Comparison of ENCODE assay signal across 8 cellular contexts in the genomic region with DNA sequence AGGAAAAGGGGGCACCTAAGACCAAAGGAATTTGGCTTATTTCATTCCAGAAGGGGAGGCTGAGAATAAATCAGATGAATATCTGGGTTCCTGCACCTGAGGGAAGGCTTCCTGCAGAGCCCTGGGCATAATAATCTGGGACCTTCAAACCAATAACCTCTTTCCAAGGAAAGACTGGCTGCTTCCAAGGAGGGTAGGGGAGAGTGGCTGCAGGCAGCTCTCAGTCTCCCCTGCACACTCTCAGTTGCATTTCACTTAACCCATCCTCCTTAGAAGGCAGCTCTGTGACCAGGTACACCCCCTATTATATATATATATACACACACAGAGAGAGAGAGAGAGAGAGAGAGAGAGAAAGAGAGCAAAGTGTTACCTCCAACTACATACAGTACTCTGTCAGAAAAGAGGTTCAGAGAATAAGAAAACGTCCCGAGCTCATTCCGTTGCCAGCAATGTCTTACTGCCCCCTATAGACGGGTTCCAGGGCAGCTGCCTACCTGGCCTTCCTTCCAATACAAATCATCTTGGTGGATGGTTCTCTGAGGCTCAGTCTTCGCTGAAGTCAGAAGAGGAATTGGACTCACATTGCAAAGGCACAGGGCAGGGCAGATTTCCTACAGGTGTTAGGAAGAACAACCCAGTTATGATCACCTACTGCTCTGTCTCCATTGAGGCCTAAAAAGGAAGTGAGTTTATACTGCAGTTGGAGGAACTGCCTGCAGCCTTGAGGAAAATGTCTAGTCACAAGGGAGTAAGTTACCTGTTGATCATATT. TPM values are rescaled to one million over a fixed set of nuclear protein-coding genes. Genes with fewer than 3 reads are reported as not detected.
DNase-seq lines count a peak whose midpoint lies in the region; ATAC-seq, FAIRE-seq and TF ChIP-seq lines count a peak whose summit lies in the region.

No MANE protein-coding gene starts in this region.

- H3K36me3 ChIP-seq in spleen: peaks cover 0 to 73% (median 1%) of the 10 kb centered on the region in 6 donors

- no peak overlapping the region for H3K4me3 ChIP-seq in spleen

- no peaks in the 10 kb centered on the region for H3K4me1 ChIP-seq in spleen

- 44 to 60% (median 47%) methylated on average over 4 to 5 of the region's 5 CpGs for WGBS in spleen, 5 donors

- peak; percentile 45 for DNase-seq in activated CD4-positive, alpha-beta T cell treated with anti-CD3 and anti-CD28 coated beads, Interleukin-2, amount 10 ng/mL, durations not matched to agents 7 days and 5 days
- DNase-seq in activated CD4-positive, alpha-beta T cell treated with anti-CD3 and anti-CD28 coated beads for 1 hour: no peak
- DNase-seq in KBM-7 (peak; percentile 84), Right ventricle myocardium superior (no peak), spleen (no peak)
- DNase-seq in activated T-helper 1 cell treated with anti-CD3 and anti-CD28 coated beads, Interleukin-12 subunit alpha, Interleukin-12 subunit beta, Interleukin-2, Interleukin-4 antibody, amounts not matched to agents 30 ng/mL and 10 ng/mL and 1 ng/mL, durations not matched to agents 14 hours and 24 hours and 36 hours (ENCODE audit: low spot score): no peak

- H3K9me3 Mint-ChIP-seq in activated CD4-positive, alpha-beta T cell treated with anti-CD3 and anti-CD28 coated beads, Interleukin-2, amount 10 ng/mL, durations not matched to agents 7 days and 5 days: no peaks in the 10 kb centered on the region
- H3K9me3 Mint-ChIP-seq in activated T-helper 1 cell treated with anti-CD3 and anti-CD28 coated beads, Interleukin-12 subunit alpha, Interleukin-12 subunit beta, Interleukin-2, Interleukin-4 antibody, amounts not matched to agents 30 ng/mL and 10 ng/mL and 1 ng/mL, durations not matched to agents 14 hours and 24 hours and 36 hours: no peaks in the 10 kb centered on the region

- peak in 6 of 11 experiments; percentile 5 to 56 (median 23) for TF ChIP-seq CTCF in spleen (IDR thresholded peaks at IDR 0.05 in 8 of 11, conservative IDR thresholded peaks at IDR 0.05 in 3 of 11)

- ATAC-seq in Right ventricle myocardium superior (ENCODE audit: poor library complexity): peak; percentile 59
- no peak for ATAC-seq in GM21528 (IDR thresholded peaks at IDR 0.05; ENCODE audit: low FRiP score, unreplicated experiment)

- no peak for TF ChIP-seq POLR2A in spleen (IDR thresholded peaks at IDR 0.05)

- no peak overlapping the region for H3K27ac ChIP-seq in spleen

- H3K4me3 Mint-ChIP-seq in activated CD4-positive, alpha-beta T cell treated with anti-CD3 and anti-CD28 coated beads, Interleukin-2, amount 10 ng/mL, durations not matched to agents 7 days and 5 days: no peak overlapping the region
- H3K4me3 Mint-ChIP-seq in activated T-helper 1 cell treated with anti-CD3 and anti-CD28 coated beads, Interleukin-12 subunit alpha, Interleukin-12 subunit beta, Interleukin-2, Interleukin-4 antibody, amounts not matched to agents 30 ng/mL and 10 ng/mL and 1 ng/mL, durations not matched to agents 14 hours and 24 hours and 36 hours: no peak overlapping the region

- no peaks in the 10 kb centered on the region for H3K27me3 ChIP-seq in spleen (replicated peaks in 1 of 7)

- intact Hi-C loops in Right ventricle myocardium superior (cut with DNase I): no loop called here
- intact Hi-C loops in spleen (cut with DNase I; ENCODE audit: low total_unique reads): no loop called here
- intact Hi-C loops in activated T-helper 1 cell treated with anti-CD3 and anti-CD28 coated beads, Interleukin-12 subunit alpha, Interleukin-12 subunit beta, Interleukin-2, Interleukin-4 antibody, amounts not matched to agents 30 ng/mL and 10 ng/mL and 1 ng/mL, durations not matched to agents 14 hours and 24 hours and 36 hours (cut with micrococcal nuclease): no loop called here

- FAIRE-seq in TTC549 (lab: Jason Lieb, UNC): peak; percentile 45

- CTCF ChIA-PET in activated CD4-positive, alpha-beta T cell treated with anti-CD3 and anti-CD28 coated beads, Interleukin-2, amount 10 ng/mL, durations not matched to agents 7 days and 5 days (lab: Charles Lee): interaction anchor here (0.6 to 1.4 kb wide), 5 partner anchors 12 to 90 kb away, joined by 3 to 4 read pairs (median 3); no protein-coding TSS in a partner anchor

- H3K27ac Mint-ChIP-seq in activated CD4-positive, alpha-beta T cell treated with anti-CD3 and anti-CD28 coated beads, Interleukin-2, amount 10 ng/mL, durations not matched to agents 7 days and 5 days: no peak overlapping the region
- no peak overlapping the region for H3K27ac Mint-ChIP-seq in activated T-helper 1 cell treated with anti-CD3 and anti-CD28 coated beads, Interleukin-12 subunit alpha, Interleukin-12 subunit beta, Interleukin-2, Interleukin-4 antibody, amounts not matched to agents 30 ng/mL and 10 ng/mL and 1 ng/mL, durations not matched to agents 14 hours and 24 hours and 36 hours

- POLR2A ChIA-PET in activated CD4-positive, alpha-beta T cell treated with anti-CD3 and anti-CD28 coated beads, Interleukin-2, amount 10 ng/mL, durations not matched to agents 7 days and 5 days (lab: Charles Lee): no interaction called here

- in situ Hi-C loops in KBM-7 (cut with MboI; ENCODE audit: low pct_unique_long_range_greater_than_20kb, low sequenced_read_pairs): no loop called here

- H3K27me3 Mint-ChIP-seq in activated CD4-positive, alpha-beta T cell treated with anti-CD3 and anti-CD28 coated beads, Interleukin-2, amount 10 ng/mL, durations not matched to agents 7 days and 5 days: no peaks in the 10 kb centered on the region
- no peaks in the 10 kb centered on the region for H3K27me3 Mint-ChIP-seq in activated T-helper 1 cell treated with anti-CD3 and anti-CD28 coated beads, Interleukin-12 subunit alpha, Interleukin-12 subunit beta, Interleukin-2, Interleukin-4 antibody, amounts not matched to agents 30 ng/mL and 10 ng/mL and 1 ng/mL, durations not matched to agents 14 hours and 24 hours and 36 hours (ENCODE audit: insufficient read depth)

- H3K9me3 ChIP-seq in spleen: no peaks in the 10 kb centered on the region

- H3K4me1 Mint-ChIP-seq in activated CD4-positive, alpha-beta T cell treated with anti-CD3 and anti-CD28 coated beads, Interleukin-2, amount 10 ng/mL, durations not matched to agents 7 days and 5 days: no peaks in the 10 kb centered on the region
- H3K4me1 Mint-ChIP-seq in activated T-helper 1 cell treated with anti-CD3 and anti-CD28 coated beads, Interleukin-12 subunit alpha, Interleukin-12 subunit beta, Interleukin-2, Interleukin-4 antibody, amounts not matched to agents 30 ng/mL and 10 ng/mL and 1 ng/mL, durations not matched to agents 14 hours and 24 hours and 36 hours (ENCODE audit: low read depth): no peaks in the 10 kb centered on the region

- no peaks in the 10 kb centered on the region for H3K36me3 Mint-ChIP-seq in activated CD4-positive, alpha-beta T cell treated with anti-CD3 and anti-CD28 coated beads, Interleukin-2, amount 10 ng/mL, durations not matched to agents 7 days and 5 days (ENCODE audit: low read depth)
- H3K36me3 Mint-ChIP-seq in activated T-helper 1 cell treated with anti-CD3 and anti-CD28 coated beads, Interleukin-12 subunit alpha, Interleukin-12 subunit beta, Interleukin-2, Interleukin-4 antibody, amounts not matched to agents 30 ng/mL and 10 ng/mL and 1 ng/mL, durations not matched to agents 14 hours and 24 hours and 36 hours (ENCODE audit: low read depth): no peaks in the 10 kb centered on the region

RNA-seq across cellular contexts. Expression of a gene that starts 26.1 kb away (rescaled TPM):
- total RNA-seq in activated CD4-positive, alpha-beta T cell treated with anti-CD3 and anti-CD28 coated beads, Interleukin-2, amount 10 ng/mL, durations not matched to agents 7 days and 5 days: 1 to 10 TPM; 5.3 to 5.5 TPM
- total RNA-seq in Right ventricle myocardium superior (2.6 TPM), spleen (10 to 100 TPM; 14.6 to 24.2 (median 16.7) TPM)
- 10 to 100 TPM; 20.3 to 40.5 (median 29.7) TPM for polyA plus RNA-seq in spleen
- 1.5 and 1.6 TPM in 2 replicates for total RNA-seq in activated T-helper 1 cell treated with anti-CD3 and anti-CD28 coated beads, Interleukin-12 subunit alpha, Interleukin-12 subunit beta, Interleukin-2, Interleukin-4 antibody, amounts not matched to agents 30 ng/mL and 10 ng/mL and 1 ng/mL, durations not matched to agents 14 hours and 24 hours and 36 hours

Comparison
In these comparisons a context has a peak if more than half of its experiments do, and no peak if none do; other contexts are left out.
1. DNase-seq: peak in activated CD4-positive, alpha-beta T cell treated with anti-CD3 and anti-CD28 coated beads, Interleukin-2, amount 10 ng/mL, durations not matched to agents 7 days and 5 days (single experiment) and KBM-7 (single experiment); none in activated CD4-positive, alpha-beta T cell treated with anti-CD3 and anti-CD28 coated beads for 1 hour (single experiment), Right ventricle myocardium superior (single experiment), spleen (single experiment) and activated T-helper 1 cell treated with anti-CD3 and anti-CD28 coated beads, Interleukin-12 subunit alpha, Interleukin-12 subunit beta, Interleukin-2, Interleukin-4 antibody, amounts not matched to agents 30 ng/mL and 10 ng/mL and 1 ng/mL, durations not matched to agents 14 hours and 24 hours and 36 hours (single experiment).